ENCODE assay signal across 13 cellular contexts in the genomic region with DNA sequence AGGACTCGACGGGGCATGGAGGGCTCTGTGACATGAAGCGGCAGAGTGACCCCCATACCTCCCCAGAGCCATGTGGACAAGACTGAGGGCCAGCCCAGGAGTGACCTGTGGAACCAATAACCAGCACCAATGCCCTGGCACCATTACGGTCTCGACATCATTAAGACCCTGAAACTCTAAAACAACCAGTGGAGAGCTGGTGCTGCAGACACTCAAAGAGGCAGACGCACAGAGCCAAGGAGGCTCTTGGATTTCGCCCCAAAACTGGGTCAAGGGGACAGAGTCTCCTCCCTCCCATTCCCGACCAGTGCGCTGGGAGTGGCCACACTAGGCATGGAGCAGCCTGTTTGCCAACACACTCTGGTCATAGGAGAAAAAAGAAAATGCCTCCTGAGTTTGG. TPM values are rescaled to one million over a fixed set of nuclear protein-coding genes. Genes with fewer than 3 reads are reported as not detected.
DNase-seq lines count a peak whose midpoint lies in the region; ATAC-seq, FAIRE-seq and TF ChIP-seq lines count a peak whose summit lies in the region.
"Had no signal": no experiment of that assay in that cellular context is flagged by ENCODE, and none has a peak within 500 bp of the region (broad histone marks: within the 10 kb centered on the region; RNA-seq: fewer than 3 reads in every experiment).

No MANE protein-coding gene starts in this region.

- peak; percentile 41 for ATAC-seq in Right ventricle myocardium superior (ENCODE audit: poor library complexity)

- H3K36me3 Mint-ChIP-seq in nephron (ENCODE audit: low read depth) (no peaks in the 10 kb centered on the region), type B pancreatic cell (no peaks in the 10 kb centered on the region), progenitor cell of endocrine pancreas (ENCODE audit: insufficient read depth) (no peaks in the 10 kb centered on the region)

- intact Hi-C loops in adrenal gland (cut with DNase I) (no loop called here), Right ventricle myocardium superior (cut with DNase I) (no loop called here)

- peak; percentile 58 to 85 (median 80) for DNase-seq in adrenal gland
- peak; percentile 63 for DNase-seq in Right ventricle myocardium superior
- peak; percentile 61 for DNase-seq in type B pancreatic cell (ENCODE audit: extremely low spot score, unreplicated experiment)
- no peak for DNase-seq in H54 (ENCODE audit: insufficient read length, low spot score)
- DNase-seq in progenitor cell of endocrine pancreas (ENCODE audit: low spot score, unreplicated experiment): no peak
- DNase-seq in glomerular visceral epithelial cell (ENCODE audit: extremely low spot score): no peak
- DNase-seq: NCI-H2029 treated with DMSO at 0.1 percent for 48 hours; stimulated activated CD4-positive, alpha-beta T cell treated with anti-CD3 and anti-CD28 coated beads, Interleukin-4, amount 100 ng/mL, for 24 hours had no signal

- H3K9me3 Mint-ChIP-seq in nephron (no peaks in the 10 kb centered on the region), type B pancreatic cell (no peaks in the 10 kb centered on the region), progenitor cell of endocrine pancreas (ENCODE audit: low read depth) (peaks cover 4% of the 10 kb centered on the region)
- H3K9me3 Mint-ChIP-seq: activated T-helper 2 cell treated with anti-CD3 and anti-CD28 coated beads, Interferon-gamma antibody, Interleukin-2, Interleukin-4, amounts not matched to agents 10 μg/mL and 5 μg/mL and 100 μg/mL, durations not matched to agents 14 hours and 24 hours and 36 hours had no signal

- WGBS in adrenal gland, 4 donors: 58 to 74% (median 61%) methylated on average over 8 to 9 of the region's 9 CpGs

- peak overlapping the region; percentile 23 to 85 (median 81) for H3K27ac ChIP-seq in adrenal gland

- H3K4me1 Mint-ChIP-seq in nephron: peaks cover 47% of the 10 kb centered on the region
- H3K4me1 Mint-ChIP-seq in type B pancreatic cell (ENCODE audit: unreplicated experiment): peaks cover 20% of the 10 kb centered on the region
- H3K4me1 Mint-ChIP-seq in progenitor cell of endocrine pancreas (ENCODE audit: low read depth): peaks cover 10% of the 10 kb centered on the region

- H3K4me3 Mint-ChIP-seq in nephron (no peak overlapping the region), type B pancreatic cell (no peak overlapping the region), progenitor cell of endocrine pancreas (ENCODE audit: low read depth) (no peak overlapping the region)

- H3K27me3 Mint-ChIP-seq in nephron (ENCODE audit: low read depth): no peaks in the 10 kb centered on the region
- H3K27me3 Mint-ChIP-seq in type B pancreatic cell: peaks cover 6% of the 10 kb centered on the region
- peaks cover 5% of the 10 kb centered on the region for H3K27me3 Mint-ChIP-seq in progenitor cell of endocrine pancreas
- H3K27me3 Mint-ChIP-seq: B cell had no signal

- no peak for FAIRE-seq in H54 (lab: Jason Lieb, UNC)
- FAIRE-seq: D721Med had no signal

- TF ChIP-seq POLR2A in adrenal gland (IDR thresholded peaks at IDR 0.05): peak in 1 of 2 donors; percentile 1
- TF ChIP-seq POLR2A in H54 (IDR thresholded peaks at IDR 0.05; ENCODE audit: low read depth, low read length): no peak

- TF ChIP-seq CTCF in adrenal gland (IDR thresholded peaks at IDR 0.05): no peak
- no peak for TF ChIP-seq CTCF in nephron (IDR thresholded peaks at IDR 0.05; ENCODE audit: unreplicated experiment in 3 of 3)
- no peak for TF ChIP-seq CTCF in type B pancreatic cell (conservative IDR thresholded peaks at IDR 0.05)
- TF ChIP-seq CTCF in progenitor cell of endocrine pancreas (IDR thresholded peaks at IDR 0.05; ENCODE audit: unreplicated experiment): no peak

- no peaks in the 10 kb centered on the region for H3K36me3 ChIP-seq in adrenal gland (replicated peaks in 1 of 2)
- H3K36me3 ChIP-seq: ascending aorta had no signal

- H3K27me3 ChIP-seq in adrenal gland: no peaks in the 10 kb centered on the region
- H3K27me3 ChIP-seq: ascending aorta had no signal

- H3K4me3 ChIP-seq in adrenal gland: no peak overlapping the region
- H3K4me3 ChIP-seq: ascending aorta had no signal

- H3K9me3 ChIP-seq in adrenal gland (replicated peaks in 1 of 3): no peaks in the 10 kb centered on the region
- H3K9me3 ChIP-seq: ascending aorta had no signal

- H3K4me1 ChIP-seq in adrenal gland (replicated peaks in 1 of 2): peaks cover 42 to 48% of the 10 kb centered on the region in 2 donors
- H3K4me1 ChIP-seq: ascending aorta had no signal

- peak overlapping the region; percentile 27 to 91 (median 84) for H3K27ac Mint-ChIP-seq in nephron
- no peak overlapping the region for H3K27ac Mint-ChIP-seq in type B pancreatic cell
- no peak overlapping the region for H3K27ac Mint-ChIP-seq in progenitor cell of endocrine pancreas
- H3K27ac Mint-ChIP-seq: activated T-helper 2 cell treated with anti-CD3 and anti-CD28 coated beads, Interferon-gamma antibody, Interleukin-2, Interleukin-4, amounts not matched to agents 10 μg/mL and 5 μg/mL and 100 μg/mL, durations not matched to agents 14 hours and 24 hours and 36 hours had no signal

RNA-seq across cellular contexts. Expression of gene VASH1, which starts 41.6 kb away (rescaled TPM):
- total RNA-seq in adrenal gland (10 to 100 TPM; 13.6 to 58.5 (median 27.3) TPM), Right ventricle myocardium superior (14.3 TPM), type B pancreatic cell (ENCODE audit: low replicate concordance) (4.3 and 28.8 TPM in 2 replicates), progenitor cell of endocrine pancreas (37.1 and 43.2 TPM in 2 replicates)
- 10 to 100 TPM; 16.8 to 39.4 (median 21.0) TPM for polyA plus RNA-seq in adrenal gland

Comparison
In these comparisons a context has a peak if more than half of its experiments do, and no peak if none do; other contexts are left out.
1. DNase-seq: peak in adrenal gland (7 of 7), Right ventricle myocardium superior (single experiment) and type B pancreatic cell (single experiment); none in H54 (single experiment), progenitor cell of endocrine pancreas (single experiment) and glomerular visceral epithelial cell (single experiment).
2. H3K27ac Mint-ChIP-seq: peak in nephron (3 of 3); none in type B pancreatic cell (single experiment) and progenitor cell of endocrine pancreas (single experiment).